In the genomic region with DNA sequence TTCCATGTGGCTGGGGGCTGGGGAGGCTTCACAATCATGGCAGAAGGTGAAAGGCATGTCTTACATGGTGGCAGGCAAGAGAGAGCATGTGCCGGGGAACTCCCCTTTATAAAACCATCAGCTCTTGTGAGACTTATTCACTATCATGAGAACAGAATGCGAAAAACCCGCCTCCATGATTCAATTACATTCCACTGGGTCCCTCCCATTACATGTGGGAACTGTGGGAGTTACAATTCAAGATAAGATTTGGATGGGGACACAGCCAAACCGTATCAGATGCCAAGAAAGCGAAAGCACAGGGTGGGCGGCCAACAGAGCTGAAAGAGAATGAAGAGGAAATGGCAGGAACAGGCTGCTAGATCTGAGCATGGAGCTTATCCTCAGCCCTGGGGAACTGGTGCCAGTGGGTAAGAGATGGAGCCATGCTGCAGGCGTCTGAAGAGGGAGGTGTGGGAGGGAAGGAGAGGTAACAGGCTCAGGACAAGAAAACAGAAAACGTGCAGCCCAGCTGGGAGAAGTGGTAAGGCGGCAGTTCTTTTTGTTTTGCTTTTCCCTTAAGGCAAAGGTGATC, we compare ENCODE assay signal across 14 cellular contexts.
"Had no signal": no experiment of that assay in that cellular context is flagged by ENCODE, and none has a peak within 500 bp of the region (broad histone marks: within the 10 kb centered on the region; RNA-seq: fewer than 3 reads in every experiment).

No MANE protein-coding gene starts in this region.

- DNase-seq: activated CD4-positive, alpha-beta T cell treated with anti-CD3 and anti-CD28 coated beads for 48 hours; activated CD4-positive, CD25-positive, alpha-beta regulatory T cell; activated CD8-positive, alpha-beta T cell treated with anti-CD3 and anti-CD28 coated beads for 36 hours; activated naive CD4-positive, alpha-beta T cell treated with anti-CD3 and anti-CD28 coated beads for 36 hours; activated T-cell treated with anti-CD3 and anti-CD28 coated beads, Interleukin-2, amount 50 U/mL, for 24 hours; kidney glomerular epithelial cell; mesendoderm; naive thymus-derived CD4-positive, alpha-beta T cell; stimulated activated naive B cell treated with anti-CD40 and anti-IgM and Interleukin-4, amounts not matched to agents 10 μg/mL and 1 μg/mL and 100 μg/mL, for 72 hours; T1000 had no signal

- H3K4me3 ChIP-seq: cardiac muscle cell, gastroesophageal sphincter, heart left ventricle, tibial nerve had no signal
